In genomic region chr5:151758141-151758429, GRCh38 we compare ENCODE assay signal across 1 cellular context.
TF ChIP-seq lines count a peak whose summit lies in the region.

No MANE protein-coding gene starts in this region.

TF ChIP-seq in H1, 55 proteins besides CTCF, POLR2A, EP300 and RAD21:
- TF ChIP-seq CHD2 (IDR thresholded peaks at IDR 0.05; ENCODE audit: low read length) (no peak), KDM4A (IDR thresholded peaks at IDR 0.05; ENCODE audit: low read depth, low read length, severe bottlenecking) (peak; percentile 43), PHF8 (conservative IDR thresholded peaks at IDR 0.05; ENCODE audit: low read depth, low read length) (no peak)
